21 cellular contexts compared by ENCODE assay signal in genomic region chr7:130444230-130444629, GRCh38. TPM values are rescaled to one million over a fixed set of nuclear protein-coding genes. Genes with fewer than 3 reads are reported as not detected.
DNase-seq lines count a peak whose midpoint lies in the region; ATAC-seq and TF ChIP-seq lines count a peak whose summit lies in the region.
"Had no signal": no experiment of that assay in that cellular context is flagged by ENCODE, and none has a peak within 500 bp of the region (broad histone marks: within the 10 kb centered on the region; RNA-seq: fewer than 3 reads in every experiment).

No MANE protein-coding gene starts in this region.

- no peak overlapping the region for H3K4me2 ChIP-seq in mammary epithelial cell (ENCODE audit: insufficient read depth, low read depth, low read length)

- H3K9ac ChIP-seq in mammary epithelial cell (ENCODE audit: insufficient read depth, low read length): no peak overlapping the region

- WGBS in heart left ventricle, 4 donors: 56 to 62% (median 60%) methylated on average over 3 of the region's 3 CpGs
- 19% methylated on average over 3 of the region's 3 CpGs for WGBS in mammary epithelial cell (ENCODE audit: low coverage, missing lambda C conversion rate)

- H2AFZ ChIP-seq in mammary epithelial cell (ENCODE audit: low read depth, low read length): peak overlapping the region; percentile 32

- H3K4me1 ChIP-seq in cardiac muscle cell (ENCODE audit: low read depth) (peaks cover 16% of the 10 kb centered on the region), heart left ventricle (peaks cover 0 to 18% (median 9%) of the 10 kb centered on the region in 12 donors), mammary epithelial cell (ENCODE audit: insufficient read depth, low read length) (peaks cover 10% of the 10 kb centered on the region), uterus (peaks cover 0 to 5% of the 10 kb centered on the region in 2 donors)

- H3K36me3 ChIP-seq in cardiac muscle cell: no peaks in the 10 kb centered on the region
- H3K36me3 ChIP-seq in heart left ventricle: no peaks in the 10 kb centered on the region
- no peaks in the 10 kb centered on the region for H3K36me3 ChIP-seq in mammary epithelial cell (ENCODE audit: insufficient read depth, low read length)
- no peaks in the 10 kb centered on the region for H3K36me3 ChIP-seq in uterus
- H3K36me3 ChIP-seq: upper lobe of right lung had no signal

- no peak for TF ChIP-seq POLR2A in heart left ventricle (IDR thresholded peaks at IDR 0.05)
- TF ChIP-seq POLR2A in uterus (IDR thresholded peaks at IDR 0.05): no peak

- in situ Hi-C loops in mammary epithelial cell (cut with MboI; ENCODE audit: low sequenced_read_pairs in 2 of 2): no loop called here

- no TSS peak for BruUV-seq in mammary epithelial cell (replicated peaks; lab: Mats Ljungman, UMichigan)

- ATAC-seq in heart left ventricle: no peak
- no peak for ATAC-seq in HG03565 (IDR thresholded peaks at IDR 0.05; ENCODE audit: unreplicated experiment)
- ATAC-seq: activated naive CD4-positive, alpha-beta T cell treated with anti-CD3 and anti-CD28 coated beads, Interleukin-2, amount 50 U/mL, for 72 hours; CD8-positive, alpha-beta T cell; effector memory CD8-positive, alpha-beta T cell; left cardiac atrium; right cardiac atrium; stimulated activated naive CD8-positive, alpha-beta T cell treated with anti-CD3 and anti-CD28 coated beads, Interleukin-15, Interleukin-2, amounts not matched to agents 100 U/mL and 50 U/mL, for 24 hours; upper lobe of right lung had no signal

- TF ChIP-seq CTCF in cardiac muscle cell (IDR thresholded peaks at IDR 0.05; ENCODE audit: low read depth, low read length) (no peak), heart left ventricle (IDR thresholded peaks at IDR 0.05) (no peak), mammary epithelial cell (conservative IDR thresholded peaks at IDR 0.05 in 1 of 2, IDR thresholded peaks at IDR 0.05 in 1 of 2; ENCODE audit: extremely low read depth in 1 of 2, insufficient read depth in 1 of 2, low read depth in 1 of 2, low read length in 2 of 2) (no peak), uterus (IDR thresholded peaks at IDR 0.05) (no peak)

- dilution Hi-C loops in mammary epithelial cell (cut with HindIII; ENCODE audit: low sequenced_read_pairs): no loop called here

- no peaks in the 10 kb centered on the region for H4K20me1 ChIP-seq in mammary epithelial cell (ENCODE audit: insufficient read depth, low read length)

- H3K27me3 ChIP-seq in cardiac muscle cell (no peaks in the 10 kb centered on the region), heart left ventricle (no peaks in the 10 kb centered on the region), mammary epithelial cell (ENCODE audit: insufficient read depth, low read length) (no peaks in the 10 kb centered on the region), uterus (no peaks in the 10 kb centered on the region)
- H3K27me3 ChIP-seq: upper lobe of right lung had no signal

- CTCF ChIA-PET in mammary epithelial cell (lab: Charles Lee; ENCODE audit: low non-redundant PET): no interaction called here

- peaks cover 3% of the 10 kb centered on the region for H3K79me2 ChIP-seq in mammary epithelial cell (ENCODE audit: insufficient read depth, low read length)

- H3K9me3 ChIP-seq in cardiac muscle cell (ENCODE audit: low read depth): no peaks in the 10 kb centered on the region
- H3K9me3 ChIP-seq in heart left ventricle: peaks cover 0 to 12% (median 0%) of the 10 kb centered on the region in 12 donors
- no peaks in the 10 kb centered on the region for H3K9me3 ChIP-seq in mammary epithelial cell (replicated peaks; ENCODE audit: insufficient read depth, low read length)
- peaks cover 0 to 3% of the 10 kb centered on the region in 2 donors for H3K9me3 ChIP-seq in uterus
- H3K9me3 ChIP-seq: upper lobe of right lung had no signal

- no peak overlapping the region for H3K4me3 ChIP-seq in cardiac muscle cell
- no peak overlapping the region for H3K4me3 ChIP-seq in heart left ventricle
- H3K4me3 ChIP-seq in mammary epithelial cell (replicated peaks in 1 of 3; ENCODE audit: insufficient read depth in 1 of 3, low read depth in 2 of 3, low read length in 3 of 3): no peak overlapping the region
- H3K4me3 ChIP-seq in uterus: no peak overlapping the region
- H3K4me3 ChIP-seq: upper lobe of right lung had no signal

- intact Hi-C loops in heart left ventricle (cut with DNase I) (loop anchor here in 2 of 10 donors (5.0 kb wide), 3 partner anchors 167 to 372 kb away; partner anchors contain the start of genes KLHDC10 (in 1 of the 2), SSMEM1 (in 1 of the 2) and TMEM209 (in 1 of the 2)), mammary epithelial cell (cut with micrococcal nuclease) (no loop called here), uterus (cut with DNase I; ENCODE audit: low total_unique reads) (no loop called here)

- H3K27ac ChIP-seq in cardiac muscle cell: no peak overlapping the region
- H3K27ac ChIP-seq in heart left ventricle: peak overlapping the region in 1 of 12 donors; percentile 53
- no peak overlapping the region for H3K27ac ChIP-seq in mammary epithelial cell (ENCODE audit: insufficient read depth, low read depth, low read length)
- peak overlapping the region; percentile 58 to 61 for H3K27ac ChIP-seq in uterus
- H3K27ac ChIP-seq: upper lobe of right lung had no signal

- peak; percentile 13 to 90 for DNase-seq in cardiac muscle cell (ENCODE audit: low read depth in 1 of 2, low spot score in 1 of 2)
- DNase-seq in heart left ventricle: no peak
- no peak for DNase-seq in mammary epithelial cell
- peak; percentile 20 for DNase-seq in medulla oblongata (ENCODE audit: extremely low spot score)
- DNase-seq in uterus: peak in 1 of 2 donors; percentile 31
- no peak for DNase-seq in activated CD4-positive, alpha-beta T cell treated with anti-CD3 and anti-CD28 coated beads, Interleukin-2, amount 50 U/mL, for 48 hours
- no peak for DNase-seq in NCI-H187 treated with DMSO at 0.1 percent for 48 hours (lab: John Stamatoyannopoulos, UW)
- DNase-seq: activated CD4-positive, alpha-beta memory T cell treated with anti-CD3 and anti-CD28 coated beads for 36 hours; activated T-cell treated with anti-CD3 and anti-CD28 coated beads, Interleukin-2, amount 50 U/mL, for 24 hours; CD8-positive, alpha-beta T cell; central memory CD4-positive, alpha-beta T cell; effector memory CD8-positive, alpha-beta T cell; left cardiac atrium; MM.1S; NCI-H1694 treated with DMSO at 0.1 percent for 48 hours; NCI-H446 treated with DMSO at 0.1 percent for 48 hours; right cardiac atrium; stimulated activated naive CD8-positive, alpha-beta T cell treated with anti-CD3 and anti-CD28 coated beads, Interleukin-15, Interleukin-2, amounts not matched to agents 100 U/mL and 50 U/mL, for 24 hours; upper lobe of right lung had no signal

RNA-seq across cellular contexts. Expression of gene CEP41, which starts 3.4 kb away (rescaled TPM):
- total RNA-seq in cardiac muscle cell (8.0 and 10.7 TPM in 2 replicates), heart left ventricle (10 to 100 TPM in 1 of 9 donors, 1 to 10 TPM in 8; 1.9 to 11.4 (median 4.1) TPM), mammary epithelial cell (10 to 100 TPM; 13.0 to 15.5 TPM), uterus (10 to 100 TPM in 2 of 4 donors, 1 to 10 TPM in 2; 1.5 to 22.3 (median 8.3) TPM)
- polyA plus RNA-seq in cardiac muscle cell (27.4 and 48.8 TPM in 2 replicates), heart left ventricle (1 to 10 TPM; 1.7 to 6.9 TPM), mammary epithelial cell (21.2 TPM)
- 9.1 TPM for polyA minus RNA-seq in mammary epithelial cell

RNA-seq across cellular contexts. Expression of gene MEST, which starts 47.7 kb away (rescaled TPM):
- total RNA-seq in cardiac muscle cell: 56.2 and 57.2 TPM in 2 replicates
- 91.6 and 98.3 TPM in 2 replicates for polyA plus RNA-seq in cardiac muscle cell
- total RNA-seq in heart left ventricle: 10 to 100 TPM in 2 of 9 donors, 1 to 10 TPM in 6, under 1 TPM in 1; 0.79 to 46.0 (median 5.3) TPM
- 1 to 10 TPM; 2.3 to 4.2 TPM for polyA plus RNA-seq in heart left ventricle
- total RNA-seq in mammary epithelial cell: 100 to 1,000 TPM in 1 of 2 donors, 1 to 10 TPM in 1; 5.5 to 113 TPM
- 28.8 TPM for polyA plus RNA-seq in mammary epithelial cell
- 98.6 TPM for polyA minus RNA-seq in mammary epithelial cell
- 100 to 1,000 TPM in 1 of 4 donors, 10 to 100 TPM in 2, 1 to 10 TPM in 1; 7.7 to 462 (median 23.7) TPM for total RNA-seq in uterus

Comparison
In these comparisons a context has a peak if more than half of its experiments do, and no peak if none do; other contexts are left out.
1. DNase-seq: peak in cardiac muscle cell (2 of 2) and medulla oblongata (single experiment); none in heart left ventricle (0 of 5), mammary epithelial cell (single experiment), activated CD4-positive, alpha-beta T cell treated with anti-CD3 and anti-CD28 coated beads, Interleukin-2, amount 50 U/mL, for 48 hours (0 of 2) and NCI-H187 treated with DMSO at 0.1 percent for 48 hours (single experiment).
2. H3K27ac ChIP-seq: peak in uterus (2 of 2); none in cardiac muscle cell (single experiment) and mammary epithelial cell (single experiment).